ENCODE assay signal across 9 cellular contexts in genomic region chr19:35066691-35067563, GRCh38. TPM values are rescaled to one million over a fixed set of nuclear protein-coding genes. Genes with fewer than 3 reads are reported as not detected.
A peak's percentile ranks its signal among the peaks of the same experiment; 100 is the strongest.
DNase-seq lines count a peak whose midpoint lies in the region; ATAC-seq, FAIRE-seq and TF ChIP-seq lines count a peak whose summit lies in the region.
"Had no signal": no experiment of that assay in that cellular context is flagged by ENCODE, and none has a peak within 500 bp of the region (broad histone marks: within the 10 kb centered on the region; RNA-seq: fewer than 3 reads in every experiment).

No MANE protein-coding gene starts in this region.

- TF ChIP-seq POLR2A in transverse colon (IDR thresholded peaks at IDR 0.05), result no peak

- ATAC-seq in GM21423 (IDR thresholded peaks at IDR 0.05; ENCODE audit: unreplicated experiment) (peak; percentile 73), SK-N-SH treated with all-trans-retinoic acid at 6 μM for 48 hours (peak; percentile 95), pancreas (peak; percentile 59 to 89 (median 84))

- peaks cover 0 to 6% (median 0%) of the 10 kb centered on the region in 5 donors for H3K9me3 Mint-ChIP-seq in CD8-positive, alpha-beta memory T cell
- H3K9me3 Mint-ChIP-seq in activated naive CD4-positive, alpha-beta T cell treated with anti-CD3 and anti-CD28 coated beads for 36 hours, result peaks cover 6% of the 10 kb centered on the region

- CTCF ChIA-PET in CD8-positive, alpha-beta memory T cell (lab: Charles Lee), result interaction anchor here (0.7 to 2.2 kb wide), 24 partner anchors 12 to 498 kb away, joined by 3 to 13 read pairs (median 4); no protein-coding TSS in a partner anchor
- CTCF ChIA-PET in activated naive CD4-positive, alpha-beta T cell treated with anti-CD3 and anti-CD28 coated beads for 36 hours (lab: Charles Lee), result interaction anchor here (0.6 to 2.3 kb wide), 33 partner anchors 8 to 1212 kb away, joined by 3 to 35 read pairs (median 5); partner anchors contain the start of genes FXYD5 and LGI4

- H3K4me2 ChIP-seq in MM.1S (ENCODE audit: low read depth, low read length), result peak overlapping the region; percentile 30; the same call in 1 of the 2 replicates

- intact Hi-C loops in activated naive CD4-positive, alpha-beta T cell treated with anti-CD3 and anti-CD28 coated beads for 36 hours (cut with micrococcal nuclease), result loop anchor here (1.0 to 5.0 kb wide), 5 partner anchors 23 to 74 kb away; partner anchors contain the start of gene LGI4
- intact Hi-C loops in pancreas (cut with DNase I), result loop anchor here in 2 of 3 donors (5.0 to 10.0 kb wide), 2 partner anchors 65 to 68 kb away; partner anchors contain the start of genes FXYD1 (in 1 of the 2) and LGI4 (in 1 of the 2)
- intact Hi-C loops in transverse colon (cut with DNase I; ENCODE audit: low total_unique reads), result no loop called here

- TF ChIP-seq EP300 in transverse colon (IDR thresholded peaks at IDR 0.05; ENCODE audit: low read depth), result no peak

- peak overlapping the region in 2 of 7 donors; percentile 19 for H3K4me3 Mint-ChIP-seq in CD8-positive, alpha-beta memory T cell
- peak overlapping the region; percentile 22 for H3K4me3 Mint-ChIP-seq in activated naive CD4-positive, alpha-beta T cell treated with anti-CD3 and anti-CD28 coated beads for 36 hours

- in situ Hi-C loops in transverse colon (cut with MboI; ENCODE audit: low pct_ligation_motif_present in 1 of 4, low pct_unique_long_range_greater_than_20kb in 1 of 4, low sequenced_read_pairs in 3 of 4), result no loop called here

- H3F3A ChIP-seq in MM.1S (ENCODE audit: insufficient read depth, low read length), result no peaks in the 10 kb centered on the region

- TF ChIP-seq CTCF in MM.1S (IDR thresholded peaks at IDR 0.05; ENCODE audit: low read length) (peak; percentile 89), pancreas (IDR thresholded peaks at IDR 0.05) (peak; percentile 69 to 89 (median 87)), transverse colon (IDR thresholded peaks at IDR 0.05) (peak; percentile 85 to 93 (median 89))

- 15 to 22% methylated on average over 14 of the region's 14 CpGs for WGBS in pancreas, 2 donors
- 12% methylated on average over 14 of the region's 14 CpGs; no CpG with 5 or more reads in 1 of the 2 donors for WGBS in transverse colon (ENCODE audit: low coverage in 1 of 2), 2 donors

- H2AFZ ChIP-seq in MM.1S (ENCODE audit: low read length), result peak overlapping the region; percentile 9; the same call in 1 of the 2 replicates

- no peaks in the 10 kb centered on the region for H3K79me2 ChIP-seq in MM.1S (ENCODE audit: low read length)

- H4K20me1 ChIP-seq in MM.1S (ENCODE audit: insufficient read depth, low read length), result no peaks in the 10 kb centered on the region

- POLR2A ChIA-PET in CD8-positive, alpha-beta memory T cell (lab: Charles Lee), result interaction anchor here (0.5 kb wide), 2 partner anchors 38 to 830 kb away, joined by 3 read pairs; no protein-coding TSS in a partner anchor

- H3K4me3 ChIP-seq in CD8-positive, alpha-beta memory T cell (ENCODE audit: low read length), result no peak overlapping the region
- H3K4me3 ChIP-seq in MM.1S (ENCODE audit: low read length) (no peak overlapping the region), pancreas (no peak overlapping the region), transverse colon (no peak overlapping the region)

- DNase-seq in CD8-positive, alpha-beta memory T cell, result peak; percentile 77 to 91 (median 83)
- peak; percentile 80 for DNase-seq in MM.1S
- peak; percentile 96 for DNase-seq in activated naive CD4-positive, alpha-beta T cell treated with anti-CD3 and anti-CD28 coated beads for 36 hours
- peak; percentile 87 for DNase-seq in globus pallidus (ENCODE audit: low spot score)
- DNase-seq in pancreas, result peak; percentile 74 to 98 (median 90)
- DNase-seq in transverse colon, result peak; percentile 91

- H3K27ac Mint-ChIP-seq in CD8-positive, alpha-beta memory T cell, result peak overlapping the region in 5 of 8 donors; percentile 36 to 68 (median 64)
- H3K27ac Mint-ChIP-seq in activated naive CD4-positive, alpha-beta T cell treated with anti-CD3 and anti-CD28 coated beads for 36 hours, result peak overlapping the region; percentile 46

- no peaks in the 10 kb centered on the region for H3K9me2 ChIP-seq in MM.1S (replicated peaks; ENCODE audit: insufficient read depth, low read length)

- H3K4me1 Mint-ChIP-seq in CD8-positive, alpha-beta memory T cell, result peaks cover 4 to 8% (median 7%) of the 10 kb centered on the region in 3 donors
- peaks cover 24% of the 10 kb centered on the region for H3K4me1 Mint-ChIP-seq in activated naive CD4-positive, alpha-beta T cell treated with anti-CD3 and anti-CD28 coated beads for 36 hours (ENCODE audit: low read depth)

- no peaks in the 10 kb centered on the region for H3K27me3 Mint-ChIP-seq in CD8-positive, alpha-beta memory T cell
- no peaks in the 10 kb centered on the region for H3K27me3 Mint-ChIP-seq in activated naive CD4-positive, alpha-beta T cell treated with anti-CD3 and anti-CD28 coated beads for 36 hours (ENCODE audit: low read depth)

- H3K4me1 ChIP-seq in CD8-positive, alpha-beta memory T cell (ENCODE audit: insufficient read depth, low read length), result peaks cover 8% of the 10 kb centered on the region
- H3K4me1 ChIP-seq in MM.1S (ENCODE audit: low read length) (no peaks in the 10 kb centered on the region), pancreas (peaks cover 0 to 3% (median 0%) of the 10 kb centered on the region in 3 donors), transverse colon (peaks cover 0 to 7% (median 0%) of the 10 kb centered on the region in 4 donors)

- no peak for FAIRE-seq in pancreas (lab: Jason Lieb, UNC)
- FAIRE-seq: TTC549 had no signal

- no peak overlapping the region for H3K9ac ChIP-seq in MM.1S (ENCODE audit: low read length)

- no peaks in the 10 kb centered on the region for H3K27me3 ChIP-seq in CD8-positive, alpha-beta memory T cell (ENCODE audit: insufficient read depth, low read length, poor library complexity, severe bottlenecking)
- H3K27me3 ChIP-seq in MM.1S (replicated peaks; ENCODE audit: insufficient read depth, low read length) (peaks cover 51% of the 10 kb centered on the region), pancreas (no peaks in the 10 kb centered on the region), transverse colon (peaks cover 5% of the 10 kb centered on the region)

- no peaks in the 10 kb centered on the region for H3K36me3 ChIP-seq in CD8-positive, alpha-beta memory T cell (ENCODE audit: insufficient read depth, low read length)
- no peaks in the 10 kb centered on the region for H3K36me3 ChIP-seq in MM.1S (replicated peaks; ENCODE audit: insufficient read depth, low read length)
- no peaks in the 10 kb centered on the region for H3K36me3 ChIP-seq in pancreas
- no peaks in the 10 kb centered on the region for H3K36me3 ChIP-seq in transverse colon

- peaks cover 0 to 3% (median 0%) of the 10 kb centered on the region in 3 donors for H3K36me3 Mint-ChIP-seq in CD8-positive, alpha-beta memory T cell
- H3K36me3 Mint-ChIP-seq in activated naive CD4-positive, alpha-beta T cell treated with anti-CD3 and anti-CD28 coated beads for 36 hours (ENCODE audit: low read depth), result no peaks in the 10 kb centered on the region

- no peak overlapping the region for H3K27ac ChIP-seq in CD8-positive, alpha-beta memory T cell (ENCODE audit: low read depth, low read length)
- H3K27ac ChIP-seq in MM.1S (ENCODE audit: low read length), result no peak overlapping the region
- H3K27ac ChIP-seq in pancreas, result no peak overlapping the region
- no peak overlapping the region for H3K27ac ChIP-seq in transverse colon

- H3K9me3 ChIP-seq in CD8-positive, alpha-beta memory T cell (ENCODE audit: low read length), result no peaks in the 10 kb centered on the region
- H3K9me3 ChIP-seq in MM.1S (replicated peaks; ENCODE audit: insufficient read depth, low read length) (no peaks in the 10 kb centered on the region), pancreas (no peaks in the 10 kb centered on the region), transverse colon (peaks cover 7 to 8% of the 10 kb centered on the region in 2 donors)

TF ChIP-seq in SK-N-SH treated with all-trans-retinoic acid at 6 μM for 48 hours, 23 proteins besides CTCF, POLR2A, EP300 and RAD21 (continues in another document):
- TF ChIP-seq SNAI2 (CRISPR knock-in tag; IDR thresholded peaks at IDR 0.05), result no peak
- no peak for TF ChIP-seq BACH2 (CRISPR knock-in tag; IDR thresholded peaks at IDR 0.05; ENCODE audit: borderline replicate concordance)
- TF ChIP-seq ZFP3 (CRISPR knock-in tag; IDR thresholded peaks at IDR 0.05), result no peak
- no peak for TF ChIP-seq PATZ1 (CRISPR knock-in tag; IDR thresholded peaks at IDR 0.05; ENCODE audit: borderline replicate concordance)
- no peak for TF ChIP-seq GLIS3 (CRISPR knock-in tag; IDR thresholded peaks at IDR 0.05)
- TF ChIP-seq ISL1 (CRISPR knock-in tag; IDR thresholded peaks at IDR 0.05), result no peak

RNA-seq across cellular contexts. Expression of gene HPN, which starts 25.4 kb away (rescaled TPM):
- not detected for total RNA-seq in CD8-positive, alpha-beta memory T cell
- 0.53 TPM for polyA plus RNA-seq in CD8-positive, alpha-beta memory T cell
- not detected for total RNA-seq in activated naive CD4-positive, alpha-beta T cell treated with anti-CD3 and anti-CD28 coated beads for 36 hours
- total RNA-seq in pancreas (100 to 1,000 TPM in 4 of 6 donors, 10 to 100 TPM in 2; 93.0 to 146 (median 118) TPM), transverse colon (under 1 TPM in 2 of 4 donors, not detected in 2; 0.32 to 0.68 TPM)
- polyA plus RNA-seq in pancreas, result 100 to 1,000 TPM; 208 to 238 TPM

RNA-seq across cellular contexts. Expression of gene SCN1B, which starts 36.7 kb away (rescaled TPM):
- 1 to 10 TPM; 1.1 to 1.9 TPM for total RNA-seq in CD8-positive, alpha-beta memory T cell
- polyA plus RNA-seq in CD8-positive, alpha-beta memory T cell, result 1.3 TPM
- under 1 TPM; 0.83 to 0.89 TPM for total RNA-seq in activated naive CD4-positive, alpha-beta T cell treated with anti-CD3 and anti-CD28 coated beads for 36 hours
- total RNA-seq in pancreas, result 10 to 100 TPM in 1 of 6 donors, 1 to 10 TPM in 5; 2.9 to 11.0 (median 4.4) TPM
- polyA plus RNA-seq in pancreas, result 10 to 100 TPM; 14.0 to 15.1 TPM
- total RNA-seq in transverse colon, result 10 to 100 TPM in 1 of 4 donors, 1 to 10 TPM in 2, under 1 TPM in 1; 0.60 to 14.2 (median 3.2) TPM

RNA-seq across cellular contexts. Expression of gene FXYD3, which starts 48.7 kb away (rescaled TPM):
- total RNA-seq in CD8-positive, alpha-beta memory T cell, result not detected
- not detected for polyA plus RNA-seq in CD8-positive, alpha-beta memory T cell
- total RNA-seq in activated naive CD4-positive, alpha-beta T cell treated with anti-CD3 and anti-CD28 coated beads for 36 hours, result not detected
- total RNA-seq in pancreas, result 10 to 100 TPM; 12.2 to 33.4 (median 16.7) TPM
- polyA plus RNA-seq in pancreas, result 10 to 100 TPM; 33.9 to 59.1 TPM
- total RNA-seq in transverse colon, result 1,000 to 10,000 TPM; 1,678 to 4,641 (median 3,622) TPM

Comparison
In these comparisons a context has a peak if more than half of its experiments do, and no peak if none do; other contexts are left out.
1. RNA of gene HPN, which starts 25.4 kb away (total RNA-seq): 93.0 to 146 TPM in pancreas; 0.32 to 0.68 TPM in transverse colon, not detected in activated naive CD4-positive, alpha-beta T cell treated with anti-CD3 and anti-CD28 coated beads for 36 hours and not detected in CD8-positive, alpha-beta memory T cell; every median in the first group is over 10 times any median in the second.
2. RNA of gene FXYD3, which starts 48.7 kb away (total RNA-seq): 1,678 to 4,641 TPM in transverse colon; 12.2 to 33.4 TPM in pancreas, not detected in CD8-positive, alpha-beta memory T cell and not detected in activated naive CD4-positive, alpha-beta T cell treated with anti-CD3 and anti-CD28 coated beads for 36 hours; every median in the first group is over 10 times any median in the second.
3. Peak in every context shown above with its lines, with median percentiles within 50 percentile points of each other: DNase-seq, ATAC-seq and CTCF ChIP-seq.